30 cellular contexts compared by ENCODE assay signal in the genomic region with DNA sequence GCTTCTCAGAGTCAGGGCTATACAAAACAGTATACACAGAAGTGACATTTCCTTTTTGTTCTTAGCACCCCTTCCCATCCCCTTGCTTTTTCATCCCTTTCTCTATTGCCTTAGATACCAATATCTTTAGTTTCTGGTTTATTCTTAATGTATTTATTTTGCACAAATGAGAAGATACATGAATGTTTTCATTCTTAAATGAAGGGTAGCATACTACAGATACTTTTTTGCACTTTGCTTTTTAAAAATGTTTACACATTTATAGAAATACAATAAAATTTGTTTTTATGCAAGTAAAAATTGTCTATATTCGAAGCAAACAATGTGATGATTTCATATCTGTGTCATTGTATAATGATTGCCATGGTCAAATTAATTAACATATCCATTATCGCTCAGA. TPM values are rescaled to one million over a fixed set of nuclear protein-coding genes. Genes with fewer than 3 reads are reported as not detected.
DNase-seq lines count a peak whose midpoint lies in the region; ATAC-seq, FAIRE-seq and TF ChIP-seq lines count a peak whose summit lies in the region.
"Had no signal": no experiment of that assay in that cellular context is flagged by ENCODE, and none has a peak within 500 bp of the region (broad histone marks: within the 10 kb centered on the region; RNA-seq: fewer than 3 reads in every experiment).

No MANE protein-coding gene starts in this region.

- no peak overlapping the region for H3K4me2 ChIP-seq in A549
- H3K4me2 ChIP-seq: BLaER1 had no signal

- intact Hi-C loops in kidney (cut with DNase I): no loop called here

- TF ChIP-seq POLR2A in A549 (IDR thresholded peaks at IDR 0.05; ENCODE audit: low read length) (no peak), Peyer's patch (IDR thresholded peaks at IDR 0.05) (no peak)

- FAIRE-seq in A549 (lab: Jason Lieb, UNC) (peak; percentile 78), kidney (lab: Jason Lieb, UNC) (peak; percentile 84)
- FAIRE-seq: GM12878, GM12892, GM18507 had no signal

- no peaks in the 10 kb centered on the region for H3K36me3 Mint-ChIP-seq in chondrocyte (ENCODE audit: low read depth)
- H3K36me3 Mint-ChIP-seq: CD14-positive monocyte; CD4-positive, alpha-beta memory T cell; CD4-positive, CD25-positive, alpha-beta regulatory T cell had no signal

- no peak overlapping the region for H3K9ac ChIP-seq in kidney (ENCODE audit: low read length in 2 of 2)
- H3K9ac ChIP-seq: BLaER1 had no signal

- H3K27me3 Mint-ChIP-seq in chondrocyte (ENCODE audit: low read depth): peaks cover 6% of the 10 kb centered on the region
- H3K27me3 Mint-ChIP-seq: CD4-positive, CD25-positive, alpha-beta regulatory T cell had no signal

- H3K27ac ChIP-seq in A549 (no peak overlapping the region), KOPT-K1 (ENCODE audit: low read depth, low read length, poor library complexity, severe bottlenecking) (peak overlapping the region; percentile 90), kidney (ENCODE audit: low read depth in 2 of 2, low read length in 2 of 2) (no peak overlapping the region), foreskin keratinocyte (no peak overlapping the region), Peyer's patch (no peak overlapping the region)
- H3K27ac ChIP-seq: 22Rv1, BLaER1 had no signal

- TF ChIP-seq EP300 in A549 (IDR thresholded peaks at IDR 0.05): no peak

- H3K4me1 Mint-ChIP-seq in chondrocyte (ENCODE audit: low read depth): no peaks in the 10 kb centered on the region
- H3K4me1 Mint-ChIP-seq: CD14-positive monocyte; CD4-positive, alpha-beta memory T cell; CD4-positive, CD25-positive, alpha-beta regulatory T cell; CD8-positive, alpha-beta memory T cell had no signal

- 50% methylated on average over 2 of the region's 2 CpGs for WGBS in A549 (ENCODE audit: missing lambda C conversion rate)

- H3K9me3 ChIP-seq in A549 (no peaks in the 10 kb centered on the region), KOPT-K1 (ENCODE audit: insufficient read depth, low read length, poor library complexity, severe bottlenecking) (peaks cover 10% of the 10 kb centered on the region), kidney (ENCODE audit: control insufficient read depth in 1 of 2, low read length in 2 of 2) (no peaks in the 10 kb centered on the region), Peyer's patch (no peaks in the 10 kb centered on the region)
- H3K9me3 ChIP-seq: BE2C had no signal

- H3K27me3 ChIP-seq in foreskin keratinocyte: peaks cover under 1% of the 10 kb centered on the region
- H3K27me3 ChIP-seq in Peyer's patch: no peaks in the 10 kb centered on the region
- H3K27me3 ChIP-seq: BE2C, BLaER1 had no signal

- CTCF ChIA-PET in A549 (lab: Yijun Ruan, JAX): no interaction called here

- ATAC-seq in A549 (no peak), foreskin keratinocyte (no peak)
- ATAC-seq: GM12878 had no signal

- peak overlapping the region; percentile 46 for H3K27ac Mint-ChIP-seq in chondrocyte (ENCODE audit: unreplicated experiment)
- H3K27ac Mint-ChIP-seq: CD14-positive monocyte; CD4-positive, alpha-beta memory T cell; CD4-positive, CD25-positive, alpha-beta regulatory T cell; CD8-positive, alpha-beta memory T cell had no signal

- H3K4me1 ChIP-seq in A549 (no peaks in the 10 kb centered on the region), kidney (ENCODE audit: control insufficient read depth in 1 of 2, insufficient read depth in 1 of 2, low read depth in 1 of 2, low read length in 2 of 2) (no peaks in the 10 kb centered on the region), foreskin keratinocyte (no peaks in the 10 kb centered on the region), Peyer's patch (no peaks in the 10 kb centered on the region)

- no peak overlapping the region for H3K4me3 Mint-ChIP-seq in chondrocyte (ENCODE audit: unreplicated experiment)
- H3K4me3 Mint-ChIP-seq: CD14-positive monocyte; CD4-positive, CD25-positive, alpha-beta regulatory T cell; CD8-positive, alpha-beta memory T cell had no signal

- peaks cover 10% of the 10 kb centered on the region for H3K9me3 Mint-ChIP-seq in chondrocyte (ENCODE audit: low read depth)

- TF ChIP-seq CTCF in A549 (IDR thresholded peaks at IDR 0.05) (no peak), chondrocyte (IDR thresholded peaks at IDR 0.05) (no peak), kidney (IDR thresholded peaks at IDR 0.05; ENCODE audit: borderline replicate concordance, extremely low read depth, insufficient read depth) (no peak), foreskin keratinocyte (conservative IDR thresholded peaks at IDR 0.05) (no peak), Peyer's patch (IDR thresholded peaks at IDR 0.05) (no peak)

- POLR2A ChIA-PET in A549 (lab: Yijun Ruan, JAX): no interaction called here

- H3K4me3 ChIP-seq in A549: no peak overlapping the region
- no peak overlapping the region for H3K4me3 ChIP-seq in kidney (ENCODE audit: low read length in 2 of 2)
- H3K4me3 ChIP-seq in Peyer's patch: no peak overlapping the region
- H3K4me3 ChIP-seq: BLaER1, GM12878 had no signal

- TF ChIP-seq RAD21 in A549 (conservative IDR thresholded peaks at IDR 0.05 in 1 of 2, IDR thresholded peaks at IDR 0.05 in 1 of 2): no peak

- H3K36me3 ChIP-seq in KOPT-K1 (ENCODE audit: insufficient read depth, low read length) (peaks cover 13% of the 10 kb centered on the region), kidney (ENCODE audit: control insufficient read depth in 1 of 2, insufficient read depth in 2 of 2, low read length in 2 of 2) (no peaks in the 10 kb centered on the region), Peyer's patch (no peaks in the 10 kb centered on the region)
- H3K36me3 ChIP-seq: BE2C, BLaER1 had no signal

- DNase-seq in A549 (ENCODE audit: low read depth in 1 of 2, low spot score in 1 of 2) (no peak), chondrocyte (ENCODE audit: low spot score) (no peak), kidney (no peak), foreskin keratinocyte (no peak), Peyer's patch (no peak)
- no peak for DNase-seq in stimulated activated CD4-positive, alpha-beta T cell treated with anti-CD3 and anti-CD28 coated beads, Interleukin-15, amount 100 ng/mL, for 24 hours
- DNase-seq: ACHN; BE2C; C1 segment of cervical spinal cord; CD4-positive, alpha-beta memory T cell; CD4-positive, CD25-positive, alpha-beta regulatory T cell; CD8-positive, alpha-beta memory T cell; COR-L47; DMS 273 treated with DMSO at 0.1 percent for 48 hours; DMS153; DMS53; DMS79; DND-41; EL; GDM1 had no signal

TF ChIP-seq in A549, 52 proteins besides CTCF, POLR2A, EP300 and RAD21:
- TF ChIP-seq SREBF2 (IDR thresholded peaks at IDR 0.05) (no peak), MAFK (IDR thresholded peaks at IDR 0.05; ENCODE audit: partially characterized antibody) (no peak), HOXA7 (CRISPR knock-in tag; IDR thresholded peaks at IDR 0.05) (no peak), HOXB13 (CRISPR knock-in tag; IDR thresholded peaks at IDR 0.05; ENCODE audit: low read depth) (no peak), CBX2 (IDR thresholded peaks at IDR 0.05; ENCODE audit: borderline replicate concordance, low read depth) (no peak), RCOR1 (IDR thresholded peaks at IDR 0.05; ENCODE audit: low read depth, low read length) (no peak), ZC3H11A (IDR thresholded peaks at IDR 0.05) (no peak), TFCP2L1 (CRISPR knock-in tag; IDR thresholded peaks at IDR 0.05) (no peak), FOSB (CRISPR knock-in tag; IDR thresholded peaks at IDR 0.05) (no peak), NR3C1 (IDR thresholded peaks at IDR 0.05) (no peak), GATA3 (IDR thresholded peaks at IDR 0.05; ENCODE audit: borderline replicate concordance) (no peak), HEYL (CRISPR knock-in tag; IDR thresholded peaks at IDR 0.05) (no peak), RFX5 (IDR thresholded peaks at IDR 0.05) (no peak), NPAS2 (CRISPR knock-in tag; IDR thresholded peaks at IDR 0.05; ENCODE audit: borderline replicate concordance) (no peak), CHD4 (IDR thresholded peaks at IDR 0.05; ENCODE audit: borderline replicate concordance) (no peak), PHF8 (IDR thresholded peaks at IDR 0.05; ENCODE audit: borderline replicate concordance, low read depth) (no peak), EHMT2 (IDR thresholded peaks at IDR 0.05; ENCODE audit: low read depth) (no peak), ZSCAN20 (CRISPR knock-in tag; IDR thresholded peaks at IDR 0.05) (no peak)
- TF ChIP-seq, protein P1, sequence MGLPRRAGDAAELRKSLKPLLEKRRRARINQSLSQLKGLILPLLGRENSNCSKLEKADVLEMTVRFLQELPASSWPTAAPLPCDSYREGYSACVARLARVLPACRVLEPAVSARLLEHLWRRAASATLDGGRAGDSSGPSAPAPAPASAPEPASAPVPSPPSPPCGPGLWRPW (IDR thresholded peaks at IDR 0.05): no peak
- TF ChIP-seq, protein P2, sequence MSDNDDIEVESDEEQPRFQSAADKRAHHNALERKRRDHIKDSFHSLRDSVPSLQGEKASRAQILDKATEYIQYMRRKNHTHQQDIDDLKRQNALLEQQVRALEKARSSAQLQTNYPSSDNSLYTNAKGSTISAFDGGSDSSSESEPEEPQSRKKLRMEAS (IDR thresholded peaks at IDR 0.05): no peak

RNA-seq across cellular contexts. Expression of a gene that starts 33.1 kb away (rescaled TPM):
- polyA plus RNA-seq in A549 (2011; rRNA removed) (6.1 and 6.4 TPM in 2 replicates), A549 (2017; fragmentation: RNase III; extraction: RNeasy Plus Mini Kit Qiagen cat#74134 plus additional on column Dnase treatment) (2.4 to 3.1 TPM (median 2.5 TPM) in 3 replicates), kidney (ENCODE audit: insufficient read depth, low read depth, low replicate concordance) (98.3 TPM), foreskin keratinocyte (0.17 and 0.32 TPM in 2 replicates)
- polyA plus RNA-seq in A549 (2012; cell fraction: cytosol; rRNA removed): 2.1 and 2.2 TPM in 2 replicates
- polyA plus RNA-seq in A549 (2012; cell fraction: nucleus; rRNA removed): 2.4 and 3.8 TPM in 2 replicates
- 2.6 and 7.1 TPM in 2 replicates for polyA minus RNA-seq in A549 (2011; rRNA and poly(A)+ RNA removed)
- total RNA-seq in chondrocyte (0.56 TPM in 1 of 3 replicates, not detected in the others), kidney (44.9 TPM), foreskin keratinocyte (0.24 and 0.28 TPM in 2 replicates), Peyer's patch (10 to 100 TPM; 13.2 to 74.8 (median 44.1) TPM)
- total RNA-seq: A172; CD4-positive, CD25-positive, alpha-beta regulatory T cell; G401; GM12878 had no signal
- polyA plus RNA-seq: AG04450, CD14-positive monocyte had no signal
